ENCODE assay signal across 24 cellular contexts in genomic region chr11:9269492-9270030, GRCh38. TPM values are rescaled to one million over a fixed set of nuclear protein-coding genes. Genes with fewer than 3 reads are reported as not detected.
DNase-seq lines count a peak whose midpoint lies in the region; FAIRE-seq and TF ChIP-seq lines count a peak whose summit lies in the region.
"Had no signal": no experiment of that assay in that cellular context is flagged by ENCODE, and none has a peak within 500 bp of the region (broad histone marks: within the 10 kb centered on the region; RNA-seq: fewer than 3 reads in every experiment).

No MANE protein-coding gene starts in this region.

- H3K36me3 ChIP-seq in mesenchymal stem cell (ENCODE audit: control insufficient read depth in 1 of 2, insufficient read depth in 2 of 2, low read depth in 1 of 2, low read length in 2 of 2) (no peaks in the 10 kb centered on the region), neural progenitor cell (no peaks in the 10 kb centered on the region)
- H3K36me3 ChIP-seq: gastrocnemius medialis, neutrophil, SJCRH30, thoracic aorta, WERI-Rb-1 had no signal

- no peak overlapping the region for H3K4ac ChIP-seq in mesenchymal stem cell (ENCODE audit: low read depth in 1 of 2, low read length in 2 of 2)

- peak; percentile 46 for FAIRE-seq in HTR-8/SVneo (lab: Jason Lieb, UNC)
- FAIRE-seq: endometrium had no signal

- H2AK5ac ChIP-seq in mesenchymal stem cell (ENCODE audit: low read length, severe bottlenecking), result no peak overlapping the region

- no peak overlapping the region for H3K4me3 ChIP-seq in mesenchymal stem cell (ENCODE audit: insufficient read depth in 1 of 2, low read depth in 1 of 2, low read length in 2 of 2)
- H3K4me3 ChIP-seq in neural progenitor cell, result no peak overlapping the region
- H3K4me3 ChIP-seq: gastrocnemius medialis, PC-9, SJCRH30, thoracic aorta had no signal

- no peaks in the 10 kb centered on the region for H4K20me1 ChIP-seq in neural progenitor cell (ENCODE audit: low read depth)

- H3K14ac ChIP-seq in mesenchymal stem cell (ENCODE audit: low read length in 2 of 2), result no peak overlapping the region

- peaks cover 3% of the 10 kb centered on the region for H3K79me2 ChIP-seq in neural progenitor cell (ENCODE audit: low read depth)

- H3K79me1 ChIP-seq in mesenchymal stem cell (replicated peaks; ENCODE audit: low read length, poor library complexity, severe bottlenecking), result no peaks in the 10 kb centered on the region

- H3K4me3 Mint-ChIP-seq in neural progenitor cell, result no peak overlapping the region
- H3K4me3 Mint-ChIP-seq: CD14-positive monocyte had no signal

- no peak overlapping the region for H3K18ac ChIP-seq in mesenchymal stem cell (ENCODE audit: low read depth in 1 of 2, low read length in 2 of 2)

- peaks cover 3% of the 10 kb centered on the region for H3K27me3 Mint-ChIP-seq in neural progenitor cell (ENCODE audit: insufficient read depth, low read depth)

- H3K4me1 ChIP-seq in mesenchymal stem cell (ENCODE audit: control insufficient read depth, insufficient read depth, low read depth, low read length) (peaks cover 7% of the 10 kb centered on the region), neural progenitor cell (no peaks in the 10 kb centered on the region)

- H3K27me3 ChIP-seq in mesenchymal stem cell (ENCODE audit: control insufficient read depth in 1 of 2, insufficient read depth in 1 of 2, low read length in 2 of 2), result no peaks in the 10 kb centered on the region
- no peaks in the 10 kb centered on the region for H3K27me3 ChIP-seq in neural progenitor cell
- H3K27me3 ChIP-seq: gastrocnemius medialis, SJCRH30 had no signal

- no peak overlapping the region for H4K8ac ChIP-seq in mesenchymal stem cell (ENCODE audit: low read length)

- H3K27ac ChIP-seq in mesenchymal stem cell (ENCODE audit: low read length, poor library complexity, severe bottlenecking) (no peak overlapping the region), neural progenitor cell (no peak overlapping the region)
- H3K27ac ChIP-seq: gastrocnemius medialis, neutrophil, PC-9, SJCRH30, thoracic aorta, WERI-Rb-1 had no signal

- no peak overlapping the region for H3K23ac ChIP-seq in mesenchymal stem cell (ENCODE audit: low read length in 2 of 2)

- no peak for TF ChIP-seq CTCF in neural progenitor cell (IDR thresholded peaks at IDR 0.05)

- H3K9me3 Mint-ChIP-seq in neural progenitor cell, result no peaks in the 10 kb centered on the region
- H3K9me3 Mint-ChIP-seq: CD14-positive monocyte had no signal

- H3K9me3 ChIP-seq in mesenchymal stem cell (ENCODE audit: control insufficient read depth, low read length) (no peaks in the 10 kb centered on the region), neural progenitor cell (ENCODE audit: low read depth) (no peaks in the 10 kb centered on the region)
- H3K9me3 ChIP-seq: gastrocnemius medialis, neutrophil, SJCRH30, thoracic aorta had no signal

- no peak overlapping the region for H3K9ac ChIP-seq in mesenchymal stem cell (ENCODE audit: low read length)
- no peak overlapping the region for H3K9ac ChIP-seq in neural progenitor cell

- H2AFZ ChIP-seq in mesenchymal stem cell (ENCODE audit: low read depth, low read length) (no peak overlapping the region), neural progenitor cell (replicated peaks) (no peak overlapping the region)
- H2AFZ ChIP-seq: PC-9 had no signal

- DNase-seq in EH (ENCODE audit: low read depth) (peak; percentile 48), HTR-8/SVneo (ENCODE audit: insufficient read length, low spot score) (no peak), dedifferentiated amniotic fluid mesenchymal stem cell (ENCODE audit: extremely low spot score) (peak; percentile 47), mesenchymal stem cell (peak; percentile 58), nucleus accumbens (lab: John Stamatoyannopoulos, UW) (no peak), neural progenitor cell (ENCODE audit: low spot score) (no peak), AG08396 (ENCODE audit: low spot score) (no peak), NCI-H2171 treated with DMSO at 0.1 percent for 48 hours (lab: John Stamatoyannopoulos, UW) (no peak)
- DNase-seq: activated gamma-delta T cell; cortex of kidney; gastrocnemius medialis; hypothalamus; NCI-H2081 treated with DMSO at 0.1 percent for 48 hours; NCI-H446 treated with DMSO at 0.1 percent for 48 hours; PC-9; SJCRH30; stimulated activated CD4-positive, alpha-beta T cell treated with anti-CD3 and anti-CD28 coated beads, Interleukin-4, amount 100 ng/mL, for 1 hour; stimulated activated naive CD4-positive, alpha-beta T cell treated with Interleukin-2 at 50 U/mL for 16 hours; WERI-Rb-1 had no signal

- WGBS in mesenchymal stem cell, result 100% methylated on average over 2 of the region's 3 CpGs

- H2BK12ac ChIP-seq in mesenchymal stem cell (ENCODE audit: low read length in 2 of 2), result no peak overlapping the region

- H3K4me2 ChIP-seq in mesenchymal stem cell (ENCODE audit: low read length, poor library complexity, severe bottlenecking) (no peak overlapping the region), neural progenitor cell (no peak overlapping the region)
- H3K4me2 ChIP-seq: PC-9 had no signal

- H2BK15ac ChIP-seq in mesenchymal stem cell (ENCODE audit: low read depth, poor library complexity, severe bottlenecking), result peak overlapping the region; percentile 60

- H3K4me1 Mint-ChIP-seq in neural progenitor cell, result peaks cover 12% of the 10 kb centered on the region

- H2BK5ac ChIP-seq in mesenchymal stem cell (ENCODE audit: low read depth, low read length, poor library complexity, severe bottlenecking), result no peak overlapping the region

- H3K27ac Mint-ChIP-seq in neural progenitor cell, result no peak overlapping the region
- H3K27ac Mint-ChIP-seq: brain, CD14-positive monocyte had no signal

- no peak overlapping the region for H2BK120ac ChIP-seq in mesenchymal stem cell (ENCODE audit: low read depth, low read length)

- peaks cover 15% of the 10 kb centered on the region for H3F3A ChIP-seq in neural progenitor cell (ENCODE audit: low read depth)

- no peak overlapping the region for H4K91ac ChIP-seq in mesenchymal stem cell (ENCODE audit: low read length)

- H3K36me3 Mint-ChIP-seq in neural progenitor cell, result no peaks in the 10 kb centered on the region
- H3K36me3 Mint-ChIP-seq: brain had no signal

RNA-seq across cellular contexts. Expression of gene DENND5A, which starts 4.4 kb away (rescaled TPM):
- 55.3 TPM for polyA plus RNA-seq in mesenchymal stem cell (2013, experiment 1 of 2)
- polyA plus RNA-seq in mesenchymal stem cell (2013, experiment 2 of 2), result 56.6 TPM
- 134 and 142 TPM in 2 replicates for total RNA-seq in neural progenitor cell (ENCODE audit: low replicate concordance)

RNA-seq across cellular contexts. Expression of gene TMEM41B, which starts 44.8 kb away (rescaled TPM):
- 40.9 TPM for polyA plus RNA-seq in mesenchymal stem cell (2013, experiment 1 of 2)
- 42.9 TPM for polyA plus RNA-seq in mesenchymal stem cell (2013, experiment 2 of 2)
- total RNA-seq in neural progenitor cell (ENCODE audit: low replicate concordance), result 51.6 and 82.4 TPM in 2 replicates

Comparison
In these comparisons a context has a peak if more than half of its experiments do, and no peak if none do; other contexts are left out.
1. DNase-seq: peak in EH (single experiment), dedifferentiated amniotic fluid mesenchymal stem cell (single experiment) and mesenchymal stem cell (single experiment); none in HTR-8/SVneo (single experiment), nucleus accumbens (0 of 56), neural progenitor cell (single experiment), AG08396 (single experiment) and NCI-H2171 treated with DMSO at 0.1 percent for 48 hours (single experiment).